Comparison of ENCODE assay signal across 1 cellular context in genomic region chr1:50605186-50605875, GRCh38.
TF ChIP-seq lines count a peak whose summit lies in the region.

No MANE protein-coding gene starts in this region.

TF ChIP-seq in H1, 55 proteins besides CTCF, POLR2A, EP300 and RAD21 (continued from another document):
- no peak for TF ChIP-seq CHD7 (IDR thresholded peaks at IDR 0.05; ENCODE audit: insufficient replicate concordance, low read length)
- TF ChIP-seq TAF7 (optimal IDR thresholded peaks at IDR 0.05; ENCODE audit: borderline replicate concordance, low read depth, low read length), result no peak
- no peak for TF ChIP-seq CHD2 (IDR thresholded peaks at IDR 0.05; ENCODE audit: low read length)
- no peak for TF ChIP-seq RNF2 (IDR thresholded peaks at IDR 0.05; ENCODE audit: borderline replicate concordance, low read depth, low read length, missing control alignments, poor library complexity, severe bottlenecking)
- no peak for TF ChIP-seq TCF12 (IDR thresholded peaks at IDR 0.05; ENCODE audit: low read depth, low read length)
- no peak for TF ChIP-seq RXRA (IDR thresholded peaks at IDR 0.05; ENCODE audit: insufficient read depth, low read depth, low read length)
- no peak for TF ChIP-seq CBX5 (IDR thresholded peaks at IDR 0.05; ENCODE audit: low read depth, low read length)
- no peak for TF ChIP-seq ASH2L (IDR thresholded peaks at IDR 0.05; ENCODE audit: low read length)
- TF ChIP-seq JUN (IDR thresholded peaks at IDR 0.05; ENCODE audit: low read depth, low read length), result no peak
- no peak for TF ChIP-seq MAFK (IDR thresholded peaks at IDR 0.05; ENCODE audit: low read depth, low read length)
- TF ChIP-seq USF2 (IDR thresholded peaks at IDR 0.05; ENCODE audit: low read length), result no peak
- TF ChIP-seq CEBPB (IDR thresholded peaks at IDR 0.05; ENCODE audit: low read depth, low read length), result no peak
- TF ChIP-seq CREB1 (IDR thresholded peaks at IDR 0.05), result no peak
- no peak for TF ChIP-seq KDM1A (IDR thresholded peaks at IDR 0.05; ENCODE audit: borderline replicate concordance, low read length)
- no peak for TF ChIP-seq HDAC6 (IDR thresholded peaks at IDR 0.05; ENCODE audit: low read depth, low read length)
TF ChIP-seq in H1: peak in this region for 0.
